In genomic region chr1:170723518-170723917, GRCh38 we compare ENCODE assay signal across 26 cellular contexts.
"Had no signal": no experiment of that assay in that cellular context is flagged by ENCODE, and none has a peak within 500 bp of the region (broad histone marks: within the 10 kb centered on the region; RNA-seq: fewer than 3 reads in every experiment).

No MANE protein-coding gene starts in this region.

- H3K27me3 ChIP-seq: stomach, suprapubic skin, testis, thyroid gland, tibial artery, tibial nerve, transverse colon, upper lobe of left lung, upper lobe of right lung, uterus, vagina had no signal

- H3K4me3 ChIP-seq: stomach, suprapubic skin, testis, thoracic aorta, thyroid gland, tibial artery, tibial nerve, transverse colon, upper lobe of left lung, upper lobe of right lung, uterus, vagina had no signal

- DNase-seq: stimulated activated CD4-positive, alpha-beta T cell treated with anti-CD3 and anti-CD28 coated beads, Interleukin-2, amount 100 ng/mL, for 48 hours; stimulated activated CD4-positive, alpha-beta T cell treated with anti-CD3 and anti-CD28 coated beads, Interleukin-4, amount 100 ng/mL, for 1 hour; stimulated activated CD4-positive, alpha-beta T cell treated with anti-CD3 and anti-CD28 coated beads, Interleukin-4, amount 100 ng/mL, for 24 hours; stimulated activated CD4-positive, alpha-beta T cell treated with anti-CD3 and anti-CD28 coated beads, Interleukin-4, amount 100 ng/mL, for 4 hours; stimulated activated CD8-positive, alpha-beta memory T cell treated with anti-CD3 and anti-CD28 coated beads, Interleukin-4, amount 100 ng/mL, for 48 hours; stimulated activated naive B cell treated with anti-CD40 and anti-IgM and Interleukin-4, amounts not matched to agents 10 μg/mL and 1 μg/mL and 100 μg/mL, for 72 hours; stimulated activated naive CD4-positive, alpha-beta T cell; stimulated activated naive CD4-positive, alpha-beta T cell treated with Interleukin-2 at 50 U/mL for 16 hours; stimulated activated naive CD8-positive, alpha-beta T cell treated with anti-CD3 and anti-CD28 coated beads, Interleukin-15, amount 100 ng/mL, for 72 hours; stimulated activated naive CD8-positive, alpha-beta T cell treated with anti-CD3 and anti-CD28 coated beads, Interleukin-15, Interleukin-2, amounts not matched to agents 100 U/mL and 50 U/mL, for 24 hours; stomach; substantia nigra; testis; thyroid gland; tibial artery; transverse colon; trophoblast cell; upper lobe of left lung; upper lobe of right lung; uterus had no signal

- H3K9me3 ChIP-seq: stomach, suprapubic skin, testis, thoracic aorta, thyroid gland, tibial artery, transverse colon, upper lobe of left lung, upper lobe of right lung, uterus, vagina had no signal

- H3K4me1 ChIP-seq: stomach, testis, tibial nerve, transverse colon, upper lobe of left lung, upper lobe of right lung, uterus had no signal

- ATAC-seq: stimulated activated effector memory CD8-positive, alpha-beta T cell treated with anti-CD3 and anti-CD28 coated beads, Interleukin-12 subunit alpha, Interleukin-12 subunit beta, amount 100 ng/mL, for 72 hours; stimulated activated naive B cell treated with anti-CD40 and anti-IgM and Interleukin-4, amounts not matched to agents 10 μg/mL and 1 μg/mL and 100 μg/mL, for 72 hours; stimulated activated naive CD8-positive, alpha-beta T cell treated with anti-CD3 and anti-CD28 coated beads, Interleukin-15, amount 100 ng/mL, for 72 hours; stimulated activated naive CD8-positive, alpha-beta T cell treated with anti-CD3 and anti-CD28 coated beads, Interleukin-15, Interleukin-2, amounts not matched to agents 100 U/mL and 50 U/mL, for 24 hours; upper lobe of right lung had no signal

- H3K36me3 ChIP-seq: stomach, thyroid gland, transverse colon, upper lobe of right lung, uterus had no signal

- FAIRE-seq: urothelium cell line had no signal

- H3K27ac ChIP-seq: stomach, suprapubic skin, testis, thoracic aorta, thyroid gland, tibial artery, tibial nerve, transverse colon, upper lobe of left lung, upper lobe of right lung, uterus, vagina had no signal
